In genomic region chr6:139030539-139030938, GRCh38 we compare ENCODE assay signal across 1 cellular context.
TF ChIP-seq lines count a peak whose summit lies in the region.

No MANE protein-coding gene starts in this region.

TF ChIP-seq in H1, 55 proteins besides CTCF, POLR2A, EP300 and RAD21 (continued from another document):
- TF ChIP-seq TCF12 (IDR thresholded peaks at IDR 0.05; ENCODE audit: low read depth, low read length): no peak
